In the genomic region with DNA sequence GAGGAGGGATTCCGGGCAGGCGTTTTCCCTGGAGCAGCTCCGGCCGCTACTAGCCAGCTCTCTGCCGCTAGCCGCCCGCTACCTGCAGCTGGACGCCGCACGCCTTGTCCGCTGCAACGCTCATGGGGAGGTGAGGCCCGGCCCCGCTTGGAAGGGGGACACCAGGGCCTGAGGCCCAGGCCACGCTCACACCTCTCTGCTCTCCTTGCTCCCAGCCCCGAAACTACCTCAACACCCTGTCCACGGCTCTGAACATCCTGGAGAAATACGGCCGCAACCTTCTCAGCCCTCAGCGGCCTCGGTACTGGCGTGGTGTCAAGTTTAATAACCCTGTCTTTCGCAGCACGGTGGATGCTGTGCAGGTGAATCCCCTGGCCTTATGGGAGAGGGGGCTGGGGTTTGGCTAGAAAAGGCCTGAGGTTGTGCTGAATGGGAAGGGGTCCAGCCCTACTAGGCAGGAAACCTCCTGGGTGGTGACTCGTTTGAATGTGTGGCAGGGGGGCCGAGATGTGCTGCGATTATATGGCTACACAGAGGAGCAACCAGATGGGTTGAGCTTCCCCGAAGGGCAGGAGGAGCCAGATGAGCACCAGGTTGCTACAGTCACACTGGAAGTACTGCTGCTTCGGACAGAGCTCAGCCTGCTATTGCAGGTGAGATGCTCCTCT, we compare ENCODE assay signal across 8 cellular contexts. TPM values are rescaled to one million over a fixed set of nuclear protein-coding genes. Genes with fewer than 3 reads are reported as not detected.
DNase-seq lines count a peak whose midpoint lies in the region; ATAC-seq lines count a peak whose summit lies in the region.

No MANE protein-coding gene starts in this region.

- DNase-seq in NCI-H82 (lab: John Stamatoyannopoulos, UW) (peak; percentile 6), NCI-H82 treated with DMSO at 0.1 percent for 48 hours (lab: John Stamatoyannopoulos, UW; ENCODE audit: unreplicated experiment) (no peak), NCI-H1436 treated with DMSO at 0.1 percent for 48 hours (lab: John Stamatoyannopoulos, UW) (no peak)
- peak; percentile 36 for DNase-seq in activated CD8-positive, alpha-beta T cell treated with anti-CD3 and anti-CD28 coated beads, Interleukin-2, amount 10 ng/mL, durations not matched to agents 7 days and 5 days
- no peak for DNase-seq in activated CD4-positive, CD25-positive, alpha-beta regulatory T cell treated with anti-CD3 and anti-CD28 coated beads, Interleukin-2, amount 50 U/mL, for 72 hours

- H3K27me3 Mint-ChIP-seq in activated CD8-positive, alpha-beta T cell treated with anti-CD3 and anti-CD28 coated beads, Interleukin-2, amount 10 ng/mL, durations not matched to agents 7 days and 5 days (ENCODE audit: low read depth): no peaks in the 10 kb centered on the region

- CTCF ChIA-PET in activated CD8-positive, alpha-beta T cell treated with anti-CD3 and anti-CD28 coated beads, Interleukin-2, amount 10 ng/mL, durations not matched to agents 7 days and 5 days (lab: Charles Lee): interaction anchor here (1.1 to 6.1 kb wide), 6 partner anchors 11 to 68 kb away, joined by 3 to 77 read pairs (median 24); partner anchors contain the start of genes DCAF11, IPO4, IRF9 and NRL

- POLR2A ChIA-PET in activated CD8-positive, alpha-beta T cell treated with anti-CD3 and anti-CD28 coated beads, Interleukin-2, amount 10 ng/mL, durations not matched to agents 7 days and 5 days (lab: Charles Lee): interaction anchor here (0.8 to 10.1 kb wide), 8 partner anchors 11 to 66 kb away, joined by 3 to 229 read pairs (median 13); partner anchors contain the start of genes CHMP4A, DCAF11, IPO4 and IRF9

- H3K27ac Mint-ChIP-seq in activated CD8-positive, alpha-beta T cell treated with anti-CD3 and anti-CD28 coated beads, Interleukin-2, amount 10 ng/mL, durations not matched to agents 7 days and 5 days: peak overlapping the region; percentile 92

- no peaks in the 10 kb centered on the region for H3K27me3 ChIP-seq in stomach smooth muscle (ENCODE audit: control insufficient read depth in 1 of 2, insufficient read depth in 2 of 2, low read length in 2 of 2)

- H3K9me3 ChIP-seq in iPS-18c (ENCODE audit: control insufficient read depth, insufficient read depth, low read length) (no peaks in the 10 kb centered on the region), stomach smooth muscle (ENCODE audit: control insufficient read depth in 2 of 2, low read length in 2 of 2) (no peaks in the 10 kb centered on the region)

- H3K36me3 ChIP-seq in stomach smooth muscle (ENCODE audit: control insufficient read depth in 2 of 2, insufficient read depth in 2 of 2, low read length in 2 of 2): peaks cover 27 to 35% of the 10 kb centered on the region in 2 donors

- no peak for ATAC-seq in activated CD8-positive, alpha-beta T cell treated with anti-CD3 and anti-CD28 coated beads, Interleukin-2, amount 10 ng/mL, durations not matched to agents 7 days and 5 days
- no peak for ATAC-seq in GM21717 (IDR thresholded peaks at IDR 0.05; ENCODE audit: unreplicated experiment)

- H3K27ac ChIP-seq in stomach smooth muscle (ENCODE audit: low read length): peak overlapping the region; percentile 88

- peaks cover 80% of the 10 kb centered on the region for H3K36me3 Mint-ChIP-seq in activated CD8-positive, alpha-beta T cell treated with anti-CD3 and anti-CD28 coated beads, Interleukin-2, amount 10 ng/mL, durations not matched to agents 7 days and 5 days (ENCODE audit: low read depth)

- peak overlapping the region; percentile 94 for H3K4me3 ChIP-seq in iPS-18c (ENCODE audit: insufficient read depth, low read depth, low read length)
- H3K4me3 ChIP-seq in stomach smooth muscle (ENCODE audit: low read length in 2 of 2): peak overlapping the region; percentile 95 to 100

- H3K4me1 Mint-ChIP-seq in activated CD8-positive, alpha-beta T cell treated with anti-CD3 and anti-CD28 coated beads, Interleukin-2, amount 10 ng/mL, durations not matched to agents 7 days and 5 days (ENCODE audit: low read depth): peaks cover 61% of the 10 kb centered on the region

- peaks cover 33% of the 10 kb centered on the region for H3K4me1 ChIP-seq in stomach smooth muscle (ENCODE audit: control insufficient read depth, insufficient read depth, low read length)

- H3K9me3 Mint-ChIP-seq in activated CD8-positive, alpha-beta T cell treated with anti-CD3 and anti-CD28 coated beads, Interleukin-2, amount 10 ng/mL, durations not matched to agents 7 days and 5 days (ENCODE audit: insufficient read depth): no peaks in the 10 kb centered on the region

- peak overlapping the region; percentile 88 for H3K4me3 Mint-ChIP-seq in activated CD8-positive, alpha-beta T cell treated with anti-CD3 and anti-CD28 coated beads, Interleukin-2, amount 10 ng/mL, durations not matched to agents 7 days and 5 days

- H3K9ac ChIP-seq in stomach smooth muscle (ENCODE audit: low read length in 2 of 2): peak overlapping the region; percentile 79 to 93

RNA-seq across cellular contexts. Expression of gene RNF31, which starts 0.6 kb away (rescaled TPM):
- total RNA-seq in activated CD8-positive, alpha-beta T cell treated with anti-CD3 and anti-CD28 coated beads, Interleukin-2, amount 10 ng/mL, durations not matched to agents 7 days and 5 days: 100 to 1,000 TPM; 123 to 142 TPM

RNA-seq across cellular contexts. Expression of gene PSME2, which starts 1.5 kb away (rescaled TPM):
- 100 to 1,000 TPM; 635 to 636 TPM for total RNA-seq in activated CD8-positive, alpha-beta T cell treated with anti-CD3 and anti-CD28 coated beads, Interleukin-2, amount 10 ng/mL, durations not matched to agents 7 days and 5 days

RNA-seq across cellular contexts. Expression of gene EMC9, which starts 6.5 kb away (rescaled TPM):
- total RNA-seq in activated CD8-positive, alpha-beta T cell treated with anti-CD3 and anti-CD28 coated beads, Interleukin-2, amount 10 ng/mL, durations not matched to agents 7 days and 5 days: 10 to 100 TPM; 49.9 to 53.2 TPM

RNA-seq across cellular contexts. Expression of gene PSME1, which starts 11.9 kb away (rescaled TPM):
- total RNA-seq in activated CD8-positive, alpha-beta T cell treated with anti-CD3 and anti-CD28 coated beads, Interleukin-2, amount 10 ng/mL, durations not matched to agents 7 days and 5 days: 100 to 1,000 TPM; 516 to 530 TPM

RNA-seq across cellular contexts. Expression of gene IRF9, which starts 13.2 kb away (rescaled TPM):
- 100 to 1,000 TPM; 221 to 242 TPM for total RNA-seq in activated CD8-positive, alpha-beta T cell treated with anti-CD3 and anti-CD28 coated beads, Interleukin-2, amount 10 ng/mL, durations not matched to agents 7 days and 5 days

Comparison
In these comparisons a context has a peak if more than half of its experiments do, and no peak if none do; other contexts are left out.
1. DNase-seq: peak in NCI-H82 (single experiment) and activated CD8-positive, alpha-beta T cell treated with anti-CD3 and anti-CD28 coated beads, Interleukin-2, amount 10 ng/mL, durations not matched to agents 7 days and 5 days (single experiment); none in NCI-H82 treated with DMSO at 0.1 percent for 48 hours (single experiment), activated CD4-positive, CD25-positive, alpha-beta regulatory T cell treated with anti-CD3 and anti-CD28 coated beads, Interleukin-2, amount 50 U/mL, for 72 hours (single experiment) and NCI-H1436 treated with DMSO at 0.1 percent for 48 hours (single experiment).